Comparison of ENCODE assay signal across 20 cellular contexts in genomic region chr1:74280642-74281396, GRCh38. TPM values are rescaled to one million over a fixed set of nuclear protein-coding genes. Genes with fewer than 3 reads are reported as not detected.
DNase-seq lines count a peak whose midpoint lies in the region; ATAC-seq, FAIRE-seq and TF ChIP-seq lines count a peak whose summit lies in the region.
"Had no signal": no experiment of that assay in that cellular context is flagged by ENCODE, and none has a peak within 500 bp of the region (broad histone marks: within the 10 kb centered on the region; RNA-seq: fewer than 3 reads in every experiment).

No MANE protein-coding gene starts in this region.

- H3K9me3 ChIP-seq in right atrium auricular region = no peaks in the 10 kb centered on the region
- H3K9me3 ChIP-seq: BLaER1 treated with 17β-estradiol and CSF1 and Interleukin-3, amounts not matched to agents 10 nM and 100 nM; HAP-1 had no signal

- no peaks in the 10 kb centered on the region for H3K4me1 ChIP-seq in right atrium auricular region
- H3K4me1 ChIP-seq: HAP-1 had no signal

- intact Hi-C loops in Right ventricle myocardium inferior (cut with DNase I) = no loop called here

- no peak for DNase-seq in Right ventricle myocardium inferior (ENCODE audit: missing footprints)
- DNase-seq in right atrium auricular region (ENCODE audit: low spot score) = no peak
- DNase-seq in LNCaP clone FGC (ENCODE audit: low read depth) = peak; percentile 2
- no peak for DNase-seq in stimulated activated effector memory CD8-positive, alpha-beta T cell treated with anti-CD3 and anti-CD28 coated beads, Interleukin-12 subunit alpha, Interleukin-12 subunit beta, amount 100 ng/mL, for 72 hours (ENCODE audit: low spot score in 2 of 2)
- DNase-seq in NCI-H1092 treated with DMSO at 0.1 percent for 48 hours (lab: John Stamatoyannopoulos, UW) = no peak
- no peak for DNase-seq in GM12892 (ENCODE audit: insufficient read length)
- DNase-seq: Calu3; CD8-positive, alpha-beta T cell; DMS53; DND-41; GM23248 had no signal

- H3K36me3 ChIP-seq in right atrium auricular region = no peaks in the 10 kb centered on the region
- H3K36me3 ChIP-seq: BLaER1 treated with 17β-estradiol and CSF1 and Interleukin-3, amounts not matched to agents 10 nM and 100 nM; HAP-1 had no signal

- peak; percentile 20 for ATAC-seq in Right ventricle myocardium inferior
- ATAC-seq in stimulated activated effector memory CD8-positive, alpha-beta T cell treated with anti-CD3 and anti-CD28 coated beads, Interleukin-12 subunit alpha, Interleukin-12 subunit beta, amount 100 ng/mL, for 72 hours = peak; percentile 49
- ATAC-seq: CD8-positive, alpha-beta T cell had no signal

- no peak for TF ChIP-seq POLR2A in GM12892 (IDR thresholded peaks at IDR 0.05; ENCODE audit: low read depth, low read length)

- no peaks in the 10 kb centered on the region for H3K27me3 ChIP-seq in right atrium auricular region
- H3K27me3 ChIP-seq: BLaER1 treated with 17β-estradiol and CSF1 and Interleukin-3, amounts not matched to agents 10 nM and 100 nM had no signal

- peaks cover 3% of the 10 kb centered on the region for H3K9me3 Mint-ChIP-seq in stimulated activated effector memory CD8-positive, alpha-beta T cell treated with anti-CD3 and anti-CD28 coated beads, Interleukin-12 subunit alpha, Interleukin-12 subunit beta, amount 100 ng/mL, for 72 hours

- H3K27ac Mint-ChIP-seq in stimulated activated effector memory CD8-positive, alpha-beta T cell treated with anti-CD3 and anti-CD28 coated beads, Interleukin-12 subunit alpha, Interleukin-12 subunit beta, amount 100 ng/mL, for 72 hours = no peak overlapping the region
- H3K27ac Mint-ChIP-seq: B cell; CD8-positive, alpha-beta T cell had no signal

- no peaks in the 10 kb centered on the region for H3K4me1 Mint-ChIP-seq in stimulated activated effector memory CD8-positive, alpha-beta T cell treated with anti-CD3 and anti-CD28 coated beads, Interleukin-12 subunit alpha, Interleukin-12 subunit beta, amount 100 ng/mL, for 72 hours
- H3K4me1 Mint-ChIP-seq: B cell had no signal

- no peaks in the 10 kb centered on the region for H3K36me3 Mint-ChIP-seq in stimulated activated effector memory CD8-positive, alpha-beta T cell treated with anti-CD3 and anti-CD28 coated beads, Interleukin-12 subunit alpha, Interleukin-12 subunit beta, amount 100 ng/mL, for 72 hours
- H3K36me3 Mint-ChIP-seq: CD8-positive, alpha-beta T cell had no signal

- no peak for FAIRE-seq in GM12892 (lab: Jason Lieb, UNC)
- FAIRE-seq: G401.6, GM12891, GM18507 had no signal

- no peak overlapping the region for H3K4me3 Mint-ChIP-seq in stimulated activated effector memory CD8-positive, alpha-beta T cell treated with anti-CD3 and anti-CD28 coated beads, Interleukin-12 subunit alpha, Interleukin-12 subunit beta, amount 100 ng/mL, for 72 hours
- H3K4me3 Mint-ChIP-seq: B cell; CD8-positive, alpha-beta T cell had no signal

- TF ChIP-seq CTCF in right atrium auricular region (IDR thresholded peaks at IDR 0.05) = no peak
- TF ChIP-seq CTCF in LNCaP clone FGC (IDR thresholded peaks at IDR 0.05; ENCODE audit: control insufficient read depth, extremely low read depth, insufficient read depth) = no peak

- H3K4me3 ChIP-seq in right atrium auricular region = no peak overlapping the region
- no peak overlapping the region for H3K4me3 ChIP-seq in LNCaP clone FGC (ENCODE audit: low read depth, low read length)
- H3K4me3 ChIP-seq: BLaER1 treated with 17β-estradiol and CSF1 and Interleukin-3, amounts not matched to agents 10 nM and 100 nM; GM23248; HAP-1 had no signal

- H3K27ac ChIP-seq in right atrium auricular region = no peak overlapping the region
- H3K27ac ChIP-seq: BLaER1 treated with 17β-estradiol and CSF1 and Interleukin-3, amounts not matched to agents 10 nM and 100 nM; GM23248 had no signal

RNA-seq across cellular contexts. Expression of gene TNNI3K, which starts 45.6 kb away (rescaled TPM):
- total RNA-seq in Right ventricle myocardium inferior (83.9 TPM), right atrium auricular region (10 to 100 TPM; 14.6 to 18.3 TPM)
- polyA plus RNA-seq in GM12892 (2012; ENCODE audit: missing spikeins) = 0.51 TPM
- total RNA-seq: A172, Calu3, GM23248, H4, HT-29 had no signal
- polyA plus RNA-seq: GM23248 had no signal
